In genomic region chr6:54291146-54291545, GRCh38 we compare ENCODE assay signal across 7 cellular contexts. TPM values are rescaled to one million over a fixed set of nuclear protein-coding genes. Genes with fewer than 3 reads are reported as not detected.
A peak's percentile ranks its signal among the peaks of the same experiment; 100 is the strongest.
DNase-seq lines count a peak whose midpoint lies in the region; ATAC-seq and TF ChIP-seq lines count a peak whose summit lies in the region.

No MANE protein-coding gene starts in this region.

- H3K36me3 Mint-ChIP-seq in glutamatergic neuron (ENCODE audit: unreplicated experiment), result no peaks in the 10 kb centered on the region

- no peak overlapping the region for H3K27ac Mint-ChIP-seq in glutamatergic neuron (ENCODE audit: unreplicated experiment)

- H3K9me3 Mint-ChIP-seq in glutamatergic neuron (ENCODE audit: unreplicated experiment), result peaks cover 1% of the 10 kb centered on the region

- no peak for TF ChIP-seq CTCF in glutamatergic neuron (IDR thresholded peaks at IDR 0.05; ENCODE audit: partially characterized antibody, unreplicated experiment)

- ATAC-seq in GM19043 (IDR thresholded peaks at IDR 0.05; ENCODE audit: low read depth, unreplicated experiment), result peak; percentile 51
- ATAC-seq in HG02885 (IDR thresholded peaks at IDR 0.05; ENCODE audit: poor library complexity, unreplicated experiment), result peak; percentile 58

- no peak overlapping the region for H3K4me3 Mint-ChIP-seq in glutamatergic neuron (ENCODE audit: unreplicated experiment)

- no peaks in the 10 kb centered on the region for H3K4me1 Mint-ChIP-seq in glutamatergic neuron (ENCODE audit: low read depth, unreplicated experiment)

- peaks cover 4% of the 10 kb centered on the region for H3K27me3 Mint-ChIP-seq in glutamatergic neuron (ENCODE audit: unreplicated experiment)

- peak; percentile 5 for DNase-seq in RKO (ENCODE audit: low spot score)
- peak; percentile 48 for DNase-seq in non-pigmented ciliary epithelial cell (ENCODE audit: low read depth)
- no peak for DNase-seq in NCI-H2171 treated with DMSO at 0.1 percent for 48 hours (lab: John Stamatoyannopoulos, UW)
- DNase-seq in glutamatergic neuron, result no peak
- DNase-seq in cerebellar nuclear complex (lab: John Stamatoyannopoulos, UW), result no peak

RNA-seq across cellular contexts. Expression of gene TINAG, which starts 17.1 kb away (rescaled TPM):
- not detected for total RNA-seq in glutamatergic neuron (ENCODE audit: unreplicated experiment)

Comparison
In these comparisons a context has a peak if more than half of its experiments do, and no peak if none do; other contexts are left out.
1. DNase-seq: peak in RKO (single experiment) and non-pigmented ciliary epithelial cell (single experiment); none in NCI-H2171 treated with DMSO at 0.1 percent for 48 hours (single experiment), glutamatergic neuron (single experiment) and cerebellar nuclear complex (0 of 2).